ENCODE assay signal across 9 cellular contexts in the genomic region with DNA sequence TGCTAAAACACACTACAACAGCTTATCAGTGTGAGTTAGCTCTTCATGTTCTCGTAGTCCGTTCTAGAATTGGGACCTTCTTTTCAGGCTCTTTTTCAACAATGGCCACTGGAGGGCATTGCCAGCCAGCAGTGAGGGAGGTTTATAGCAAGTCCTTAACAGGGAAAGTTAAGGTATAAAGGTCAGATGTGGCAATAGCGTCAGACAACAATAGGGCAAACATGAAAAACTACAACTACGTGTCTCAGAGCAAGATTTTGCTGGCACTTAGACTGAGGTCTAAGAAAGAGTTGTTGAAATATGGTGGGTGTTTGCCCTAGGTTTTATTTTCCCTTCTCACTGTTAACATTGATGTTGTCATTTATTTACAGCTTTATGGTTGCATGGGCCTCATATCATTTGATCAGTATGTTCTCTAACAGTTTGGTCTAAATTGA.
DNase-seq lines count a peak whose midpoint lies in the region; ATAC-seq and TF ChIP-seq lines count a peak whose summit lies in the region.
"Had no signal": no experiment of that assay in that cellular context is flagged by ENCODE, and none has a peak within 500 bp of the region (broad histone marks: within the 10 kb centered on the region; RNA-seq: fewer than 3 reads in every experiment).

No MANE protein-coding gene starts in this region.

- H3K36me3 ChIP-seq in prostate gland = no peaks in the 10 kb centered on the region
- no peaks in the 10 kb centered on the region for H3K36me3 ChIP-seq in naive thymus-derived CD4-positive, alpha-beta T cell (ENCODE audit: control insufficient read depth in 2 of 3, insufficient read depth in 3 of 3, low read length in 3 of 3)
- H3K36me3 ChIP-seq: BLaER1 treated with 17β-estradiol and CSF1 and Interleukin-3, amounts not matched to agents 10 nM and 100 nM had no signal

- TF ChIP-seq CTCF in fibroblast of the aortic adventitia (IDR thresholded peaks at IDR 0.05; ENCODE audit: insufficient read depth, low read length) (peak; percentile 68), prostate gland (IDR thresholded peaks at IDR 0.05) (peak in 3 of 4 experiments; percentile 58 to 73 (median 66))

- peaks cover 24 to 48% (median 41%) of the 10 kb centered on the region in 5 donors for H3K27me3 Mint-ChIP-seq in naive thymus-derived CD4-positive, alpha-beta T cell

- no peak for ATAC-seq in naive thymus-derived CD4-positive, alpha-beta T cell

- no peaks in the 10 kb centered on the region for H3K27me3 ChIP-seq in prostate gland (replicated peaks; ENCODE audit: insufficient read depth)
- no peaks in the 10 kb centered on the region for H3K27me3 ChIP-seq in naive thymus-derived CD4-positive, alpha-beta T cell (ENCODE audit: control insufficient read depth in 2 of 2, insufficient read depth in 2 of 2, low read length in 2 of 2)
- H3K27me3 ChIP-seq: BLaER1 treated with 17β-estradiol and CSF1 and Interleukin-3, amounts not matched to agents 10 nM and 100 nM had no signal

- intact Hi-C loops in prostate gland (cut with DNase I) = no loop called here
- intact Hi-C loops in naive thymus-derived CD4-positive, alpha-beta T cell (cut with micrococcal nuclease) = no loop called here

- H3K27ac ChIP-seq in prostate gland = no peak overlapping the region
- H3K27ac ChIP-seq in naive thymus-derived CD4-positive, alpha-beta T cell (ENCODE audit: low read depth, low read length) = no peak overlapping the region
- H3K27ac ChIP-seq: BLaER1 treated with 17β-estradiol and CSF1 and Interleukin-3, amounts not matched to agents 10 nM and 100 nM had no signal

- no peak for TF ChIP-seq POLR2A in prostate gland (IDR thresholded peaks at IDR 0.05)

- H3K9me3 ChIP-seq in prostate gland = no peaks in the 10 kb centered on the region
- no peaks in the 10 kb centered on the region for H3K9me3 ChIP-seq in naive thymus-derived CD4-positive, alpha-beta T cell (ENCODE audit: control insufficient read depth in 2 of 3, low read length in 3 of 3)

- H3K9me3 Mint-ChIP-seq in naive thymus-derived CD4-positive, alpha-beta T cell = peaks cover 0 to 4% (median 0%) of the 10 kb centered on the region in 11 donors

- H3K4me1 ChIP-seq in prostate gland (replicated peaks) = no peaks in the 10 kb centered on the region
- no peaks in the 10 kb centered on the region for H3K4me1 ChIP-seq in naive thymus-derived CD4-positive, alpha-beta T cell (ENCODE audit: control insufficient read depth in 2 of 2, insufficient read depth in 2 of 2, low read length in 2 of 2)

- 29% methylated on average over 4 of the region's 4 CpGs for WGBS in prostate gland

- CTCF ChIA-PET in naive thymus-derived CD4-positive, alpha-beta T cell (lab: Charles Lee) = no interaction called here

- H3K4me1 Mint-ChIP-seq in naive thymus-derived CD4-positive, alpha-beta T cell = peaks cover 0 to 2% (median 0%) of the 10 kb centered on the region in 7 donors

- in situ Hi-C loops in SK-MEL-5 (cut with HindIII; ENCODE audit: low pct_unique_long_range_greater_than_20kb, low sequenced_read_pairs) = no loop called here

- H3K4me3 ChIP-seq in fibroblast of the aortic adventitia (ENCODE audit: low read depth, low read length) (no peak overlapping the region), prostate gland (no peak overlapping the region)
- no peak overlapping the region for H3K4me3 ChIP-seq in naive thymus-derived CD4-positive, alpha-beta T cell (ENCODE audit: low read length)
- H3K4me3 ChIP-seq: BLaER1 treated with 17β-estradiol and CSF1 and Interleukin-3, amounts not matched to agents 10 nM and 100 nM had no signal

- H3K4me3 Mint-ChIP-seq in naive thymus-derived CD4-positive, alpha-beta T cell = no peak overlapping the region

- no peak overlapping the region for H3K27ac Mint-ChIP-seq in naive thymus-derived CD4-positive, alpha-beta T cell

- H3K36me3 Mint-ChIP-seq in naive thymus-derived CD4-positive, alpha-beta T cell = no peaks in the 10 kb centered on the region

- POLR2A ChIA-PET in naive thymus-derived CD4-positive, alpha-beta T cell (lab: Charles Lee) = no interaction called here

- peak; percentile 10 to 32 for DNase-seq in NCI-H446 (lab: John Stamatoyannopoulos, UW)
- no peak for DNase-seq in NCI-H446 treated with DMSO at 0.1 percent for 48 hours (lab: John Stamatoyannopoulos, UW)
- DNase-seq in HuH-7 (ENCODE audit: low spot score) = peak; percentile 28
- peak; percentile 82 for DNase-seq in SK-MEL-5 (ENCODE audit: low read depth, low spot score)
- peak; percentile 68 for DNase-seq in fibroblast of the aortic adventitia (ENCODE audit: low read depth)
- DNase-seq in prostate gland (ENCODE audit: low spot score) = peak; percentile 50
- DNase-seq in naive thymus-derived CD4-positive, alpha-beta T cell = no peak
- DNase-seq in NCI-H1048 (lab: John Stamatoyannopoulos, UW) = no peak

Comparison
In these comparisons a context has a peak if more than half of its experiments do, and no peak if none do; other contexts are left out.
1. DNase-seq: peak in NCI-H446 (2 of 2), HuH-7 (single experiment), SK-MEL-5 (single experiment), fibroblast of the aortic adventitia (single experiment) and prostate gland (single experiment); none in NCI-H446 treated with DMSO at 0.1 percent for 48 hours (single experiment), naive thymus-derived CD4-positive, alpha-beta T cell (0 of 9) and NCI-H1048 (single experiment).